Comparison of ENCODE assay signal across 12 cellular contexts in genomic region chr18:72541871-72542690, GRCh38. TPM values are rescaled to one million over a fixed set of nuclear protein-coding genes. Genes with fewer than 3 reads are reported as not detected.
DNase-seq lines count a peak whose midpoint lies in the region; ATAC-seq and TF ChIP-seq lines count a peak whose summit lies in the region.
"Had no signal": no experiment of that assay in that cellular context is flagged by ENCODE, and none has a peak within 500 bp of the region (broad histone marks: within the 10 kb centered on the region; RNA-seq: fewer than 3 reads in every experiment).

No MANE protein-coding gene starts in this region.

- no peak overlapping the region for H3K27ac Mint-ChIP-seq in CD4-positive, alpha-beta T cell
- H3K27ac Mint-ChIP-seq: immature natural killer cell had no signal

- no peak overlapping the region for H3K4me3 Mint-ChIP-seq in CD4-positive, alpha-beta T cell
- H3K4me3 Mint-ChIP-seq: immature natural killer cell had no signal

- no peaks in the 10 kb centered on the region for H3K36me3 ChIP-seq in iPS-15b (ENCODE audit: control insufficient read depth, insufficient read depth, low read length)
- H3K36me3 ChIP-seq: BLaER1 treated with 17β-estradiol and CSF1 and Interleukin-3, amounts not matched to agents 10 nM and 100 nM had no signal

- CTCF ChIA-PET in CD4-positive, alpha-beta T cell (lab: Charles Lee) = no interaction called here

- H3K9me3 ChIP-seq in iPS-15b (ENCODE audit: control insufficient read depth, insufficient read depth, low read length) = no peaks in the 10 kb centered on the region
- no peaks in the 10 kb centered on the region for H3K9me3 ChIP-seq in CD4-positive, alpha-beta T cell (ENCODE audit: control insufficient read depth, low read length)

- no peak overlapping the region for H3K27ac ChIP-seq in CD4-positive, alpha-beta T cell (ENCODE audit: low read depth, low read length)
- H3K27ac ChIP-seq: BLaER1 treated with 17β-estradiol and CSF1 and Interleukin-3, amounts not matched to agents 10 nM and 100 nM had no signal

- peak overlapping the region; percentile 53 for H3K4me3 ChIP-seq in iPS-15b (ENCODE audit: low read depth, low read length)
- H3K4me3 ChIP-seq: BLaER1 treated with 17β-estradiol and CSF1 and Interleukin-3, amounts not matched to agents 10 nM and 100 nM had no signal

- no peaks in the 10 kb centered on the region for H3K9me3 Mint-ChIP-seq in CD4-positive, alpha-beta T cell

- intact Hi-C loops in left cardiac atrium (cut with DNase I) (no loop called here), Right ventricle myocardium inferior (cut with DNase I) (no loop called here)
- intact Hi-C loops in CD4-positive, alpha-beta T cell (cut with DNase I, micrococcal nuclease) = no loop called here

- peak; percentile 34 to 38 for ATAC-seq in left cardiac atrium
- ATAC-seq in Right ventricle myocardium inferior = no peak
- ATAC-seq in GM19452 (IDR thresholded peaks at IDR 0.05; ENCODE audit: unreplicated experiment) = no peak
- no peak for ATAC-seq in CD4-positive, alpha-beta T cell (ENCODE audit: poor library complexity)
- ATAC-seq in GM18498 (IDR thresholded peaks at IDR 0.05; ENCODE audit: unreplicated experiment) = no peak

- H3K27me3 ChIP-seq in iPS-15b (ENCODE audit: control insufficient read depth, insufficient read depth, low read length) = peaks cover 88% of the 10 kb centered on the region
- peaks cover 21% of the 10 kb centered on the region for H3K27me3 ChIP-seq in CD4-positive, alpha-beta T cell (ENCODE audit: control insufficient read depth, insufficient read depth, low read length)

- POLR2A ChIA-PET in CD4-positive, alpha-beta T cell (lab: Charles Lee) = no interaction called here

- TF ChIP-seq CTCF in CD4-positive, alpha-beta T cell (IDR thresholded peaks at IDR 0.05) = no peak

- no peaks in the 10 kb centered on the region for H3K4me1 ChIP-seq in iPS-15b (ENCODE audit: control insufficient read depth, insufficient read depth, low read length)
- H3K4me1 ChIP-seq: BLaER1 treated with 17β-estradiol and CSF1 and Interleukin-3, amounts not matched to agents 10 nM and 100 nM had no signal

- no peak for DNase-seq in left cardiac atrium
- no peak for DNase-seq in Right ventricle myocardium inferior (ENCODE audit: missing footprints)
- DNase-seq in SHP77 treated with DMSO at 0.1 percent for 48 hours (lab: John Stamatoyannopoulos, UW) = peak; percentile 74
- DNase-seq in inferior parietal cortex (ENCODE audit: extremely low spot score) = no peak
- no peak for DNase-seq in CD4-positive, alpha-beta T cell
- DNase-seq: immature natural killer cell, IMR-90, RPMI8226 had no signal

- peaks cover 55% of the 10 kb centered on the region for H3K27me3 Mint-ChIP-seq in CD4-positive, alpha-beta T cell

- H3K4me1 Mint-ChIP-seq in CD4-positive, alpha-beta T cell (ENCODE audit: low read depth) = peaks cover 4% of the 10 kb centered on the region
- H3K4me1 Mint-ChIP-seq: immature natural killer cell had no signal

- no peak overlapping the region for H3K9ac ChIP-seq in iPS-15b (ENCODE audit: low read depth, low read length)
- H3K9ac ChIP-seq: BLaER1 treated with 17β-estradiol and CSF1 and Interleukin-3, amounts not matched to agents 10 nM and 100 nM had no signal

- H3K36me3 Mint-ChIP-seq in CD4-positive, alpha-beta T cell (ENCODE audit: low read depth) = no peaks in the 10 kb centered on the region

RNA-seq across cellular contexts. Expression of gene CBLN2, which starts 2.1 kb away (rescaled TPM):
- total RNA-seq in left cardiac atrium (under 1 TPM in 1 of 2 donors, not detected in 1; 0.26 TPM), Right ventricle myocardium inferior (not detected)
- total RNA-seq in CD4-positive, alpha-beta T cell = not detected
- total RNA-seq: IMR-90 had no signal

Comparison
In these comparisons a context has a peak if more than half of its experiments do, and no peak if none do; other contexts are left out.
1. ATAC-seq: peak in left cardiac atrium (2 of 2); none in Right ventricle myocardium inferior (single experiment), GM19452 (single experiment), CD4-positive, alpha-beta T cell (single experiment) and GM18498 (single experiment).